Comparison of ENCODE assay signal across 1 cellular context in the genomic region with DNA sequence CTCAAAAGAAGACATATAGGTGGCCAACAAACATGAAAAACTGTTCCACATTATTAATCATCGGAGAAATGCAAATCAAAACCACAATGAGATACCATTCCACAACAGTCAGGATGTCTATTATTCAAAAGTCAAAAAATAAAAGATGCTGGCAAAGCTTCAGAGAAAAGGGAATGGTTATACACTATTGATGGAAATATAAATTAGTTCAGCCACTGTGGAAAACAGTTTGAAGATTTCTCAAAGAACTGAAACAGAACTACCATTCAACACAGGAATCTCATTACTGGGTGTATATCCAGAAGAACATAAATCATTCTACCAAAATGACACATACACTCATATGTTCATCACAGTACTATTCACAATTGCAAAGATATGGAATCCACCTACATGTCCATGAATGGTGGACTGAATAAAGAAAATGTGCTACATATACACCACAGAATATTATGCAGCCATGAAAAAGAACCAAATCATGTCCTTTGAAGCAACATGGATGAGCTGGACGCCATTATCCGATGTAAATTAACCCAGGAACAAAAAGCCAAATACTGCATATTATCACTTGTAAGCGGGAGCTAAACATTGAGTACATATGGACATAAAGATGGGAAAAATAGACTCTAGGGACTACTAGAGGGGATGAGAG.
A peak's percentile ranks its signal among the peaks of the same experiment; 100 is the strongest.
TF ChIP-seq lines count a peak whose summit lies in the region.

No MANE protein-coding gene starts in this region.

TF ChIP-seq in HEK293, 187 proteins besides CTCF, POLR2A, EP300 and RAD21:
- TF ChIP-seq ZNF146 (tag by site-specific recombination; IDR thresholded peaks at IDR 0.05) (peak; percentile 79), ZNF488 (tag by site-specific recombination; IDR thresholded peaks at IDR 0.05) (no peak)
TF ChIP-seq in HEK293: peak in this region for 1.
